Comparison of ENCODE assay signal across 1 cellular context in the genomic region with DNA sequence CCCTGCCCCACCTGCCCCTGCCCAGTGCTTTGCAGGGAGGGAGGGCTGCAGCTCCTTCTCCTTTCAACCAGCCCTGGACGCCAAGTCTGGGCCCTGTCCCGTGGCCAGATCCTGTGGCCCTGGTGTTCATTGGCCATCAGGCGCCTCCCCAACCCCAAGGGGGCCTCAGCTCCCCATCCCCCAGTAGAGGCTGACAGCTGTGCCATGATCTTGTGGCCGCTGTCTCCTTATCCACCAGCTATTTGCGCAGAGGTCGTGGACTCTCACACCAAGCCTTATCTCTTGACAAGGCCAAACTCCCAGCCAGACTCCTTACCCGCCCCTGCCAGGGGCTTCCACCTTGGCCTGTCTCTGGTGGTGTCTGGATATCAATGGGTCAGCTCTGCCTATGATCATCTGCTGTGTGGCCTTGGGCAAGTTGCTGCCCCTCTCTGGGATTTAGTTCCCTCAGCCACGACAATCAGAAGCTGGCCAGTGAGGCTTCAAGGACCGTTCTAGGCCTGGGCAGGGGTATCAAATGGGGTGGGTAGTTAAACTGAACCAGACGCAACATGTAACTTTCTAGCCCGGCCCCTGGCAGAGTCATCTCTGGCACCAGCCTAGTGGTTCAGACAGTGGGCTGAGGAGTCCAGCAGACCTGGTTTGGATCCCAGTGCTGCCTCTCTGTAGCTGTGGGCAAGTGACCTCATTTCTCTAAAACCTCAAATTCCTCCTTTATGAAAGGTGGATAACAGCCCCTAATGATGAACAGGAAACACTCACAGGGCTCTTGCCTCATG.
TF ChIP-seq lines count a peak whose summit lies in the region.

No MANE protein-coding gene starts in this region.

TF ChIP-seq in SK-N-SH treated with all-trans-retinoic acid at 6 μM for 48 hours, 23 proteins besides CTCF, POLR2A, EP300 and RAD21 (continued from another document):
- TF ChIP-seq, protein P1, sequence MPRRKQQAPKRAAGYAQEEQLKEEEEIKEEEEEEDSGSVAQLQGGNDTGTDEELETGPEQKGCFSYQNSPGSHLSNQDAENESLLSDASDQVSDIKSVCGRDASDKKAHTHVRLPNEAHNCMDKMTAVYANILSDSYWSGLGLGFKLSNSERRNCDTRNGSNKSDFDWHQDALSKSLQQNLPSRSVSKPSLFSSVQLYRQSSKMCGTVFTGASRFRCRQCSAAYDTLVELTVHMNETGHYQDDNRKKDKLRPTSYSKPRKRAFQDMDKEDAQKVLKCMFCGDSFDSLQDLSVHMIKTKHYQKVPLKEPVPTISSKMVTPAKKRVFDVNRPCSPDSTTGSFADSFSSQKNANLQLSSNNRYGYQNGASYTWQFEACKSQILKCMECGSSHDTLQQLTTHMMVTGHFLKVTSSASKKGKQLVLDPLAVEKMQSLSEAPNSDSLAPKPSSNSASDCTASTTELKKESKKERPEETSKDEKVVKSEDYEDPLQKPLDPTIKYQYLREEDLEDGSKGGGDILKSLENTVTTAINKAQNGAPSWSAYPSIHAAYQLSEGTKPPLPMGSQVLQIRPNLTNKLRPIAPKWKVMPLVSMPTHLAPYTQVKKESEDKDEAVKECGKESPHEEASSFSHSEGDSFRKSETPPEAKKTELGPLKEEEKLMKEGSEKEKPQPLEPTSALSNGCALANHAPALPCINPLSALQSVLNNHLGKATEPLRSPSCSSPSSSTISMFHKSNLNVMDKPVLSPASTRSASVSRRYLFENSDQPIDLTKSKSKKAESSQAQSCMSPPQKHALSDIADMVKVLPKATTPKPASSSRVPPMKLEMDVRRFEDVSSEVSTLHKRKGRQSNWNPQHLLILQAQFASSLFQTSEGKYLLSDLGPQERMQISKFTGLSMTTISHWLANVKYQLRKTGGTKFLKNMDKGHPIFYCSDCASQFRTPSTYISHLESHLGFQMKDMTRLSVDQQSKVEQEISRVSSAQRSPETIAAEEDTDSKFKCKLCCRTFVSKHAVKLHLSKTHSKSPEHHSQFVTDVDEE (CRISPR knock-in tag; IDR thresholded peaks at IDR 0.05) = no peak
